In genomic region chr9:86985132-86985531, GRCh38 we compare ENCODE assay signal across 24 cellular contexts.
"Had no signal": no experiment of that assay in that cellular context is flagged by ENCODE, and none has a peak within 500 bp of the region (broad histone marks: within the 10 kb centered on the region; RNA-seq: fewer than 3 reads in every experiment).

No MANE protein-coding gene starts in this region.

- H3K27me3 ChIP-seq: neural progenitor cell, right atrium auricular region, right lobe of liver, tibial nerve, vagina had no signal

- H3K36me3 ChIP-seq: left ventricle myocardium inferior, neural progenitor cell, neutrophil, right atrium auricular region, right lobe of liver, tibial nerve, vagina had no signal

- H3K27ac Mint-ChIP-seq: memory B cell; naive thymus-derived CD8-positive, alpha-beta T cell; neural progenitor cell; stimulated activated memory B cell treated with anti-CD40 and anti-IgM and Interleukin-4, amounts not matched to agents 10 μg/mL and 1 μg/mL and 100 μg/mL, for 72 hours; stimulated activated naive CD8-positive, alpha-beta T cell treated with anti-CD3 and anti-CD28 coated beads, Interleukin-15, amount 100 ng/mL, for 72 hours; type B pancreatic cell had no signal

- H3K4me1 Mint-ChIP-seq: memory B cell; naive thymus-derived CD8-positive, alpha-beta T cell; stimulated activated memory B cell treated with anti-CD40 and anti-IgM and Interleukin-4, amounts not matched to agents 10 μg/mL and 1 μg/mL and 100 μg/mL, for 72 hours; stimulated activated naive CD8-positive, alpha-beta T cell treated with anti-CD3 and anti-CD28 coated beads, Interleukin-15, amount 100 ng/mL, for 72 hours had no signal

- H3K9me3 Mint-ChIP-seq: neural progenitor cell; stimulated activated naive CD8-positive, alpha-beta T cell treated with anti-CD3 and anti-CD28 coated beads, Interleukin-15, amount 100 ng/mL, for 72 hours had no signal

- H3K27ac ChIP-seq: left ventricle myocardium inferior, neural progenitor cell, neutrophil, parathyroid adenoma, right atrium auricular region, right lobe of liver, tibial nerve, vagina had no signal

- H3K4me1 ChIP-seq: left ventricle myocardium inferior, neural progenitor cell, parathyroid adenoma, right atrium auricular region, right lobe of liver had no signal

- H2AFZ ChIP-seq: neural progenitor cell, parathyroid adenoma had no signal

- H3K36me3 Mint-ChIP-seq: memory B cell; neural progenitor cell; stimulated activated memory B cell treated with anti-CD40 and anti-IgM and Interleukin-4, amounts not matched to agents 10 μg/mL and 1 μg/mL and 100 μg/mL, for 72 hours; type B pancreatic cell had no signal

- H3K9me3 ChIP-seq: left ventricle myocardium inferior, neutrophil, right atrium auricular region, right lobe of liver, tibial nerve, vagina had no signal

- ATAC-seq: naive thymus-derived CD8-positive, alpha-beta T cell; right lobe of liver; stimulated activated memory B cell treated with anti-CD40 and anti-IgM and Interleukin-4, amounts not matched to agents 10 μg/mL and 1 μg/mL and 100 μg/mL, for 72 hours; stimulated activated naive CD8-positive, alpha-beta T cell treated with anti-CD3 and anti-CD28 coated beads, Interleukin-15, amount 100 ng/mL, for 72 hours had no signal

- H3K27me3 Mint-ChIP-seq: stimulated activated memory B cell treated with anti-CD40 and anti-IgM and Interleukin-4, amounts not matched to agents 10 μg/mL and 1 μg/mL and 100 μg/mL, for 72 hours had no signal

- H3K4me3 Mint-ChIP-seq: memory B cell; naive thymus-derived CD8-positive, alpha-beta T cell; nephron progenitor cell; neural progenitor cell; stimulated activated memory B cell treated with anti-CD40 and anti-IgM and Interleukin-4, amounts not matched to agents 10 μg/mL and 1 μg/mL and 100 μg/mL, for 72 hours; stimulated activated naive CD8-positive, alpha-beta T cell treated with anti-CD3 and anti-CD28 coated beads, Interleukin-15, amount 100 ng/mL, for 72 hours had no signal

- H3K79me2 ChIP-seq: parathyroid adenoma had no signal

- H3K4me3 ChIP-seq: left ventricle myocardium inferior, lung, neural progenitor cell, right atrium auricular region, right lobe of liver, smooth muscle cell, tibial nerve, vagina had no signal

- DNase-seq: islet precursor cell; left ventricle myocardium inferior; naive thymus-derived CD8-positive, alpha-beta T cell; nephron progenitor cell; occipital lobe; right lobe of liver; stimulated activated CD4-positive, alpha-beta T cell treated with anti-CD3 and anti-CD28 coated beads, Interleukin-1b, Interleukin-23, amount 100 ng/mL, for 48 hours; stimulated activated CD4-positive, alpha-beta T cell treated with anti-CD3 and anti-CD28 coated beads, Interleukin-2, amount 100 ng/mL, for 48 hours; stimulated activated CD4-positive, alpha-beta T cell treated with anti-CD3 and anti-CD28 coated beads, Interleukin-4, amount 100 ng/mL, for 4 hours; stimulated activated CD8-positive, alpha-beta memory T cell treated with anti-CD3 and anti-CD28 coated beads, Interleukin-4, amount 100 ng/mL, for 48 hours; stimulated activated naive CD4-positive, alpha-beta T cell treated with Interleukin-2 at 50 U/mL for 16 hours; stimulated activated naive CD8-positive, alpha-beta T cell treated with anti-CD3 and anti-CD28 coated beads, Interleukin-15, amount 100 ng/mL, for 72 hours; substantia nigra had no signal
